26 cellular contexts compared by ENCODE assay signal in the genomic region with DNA sequence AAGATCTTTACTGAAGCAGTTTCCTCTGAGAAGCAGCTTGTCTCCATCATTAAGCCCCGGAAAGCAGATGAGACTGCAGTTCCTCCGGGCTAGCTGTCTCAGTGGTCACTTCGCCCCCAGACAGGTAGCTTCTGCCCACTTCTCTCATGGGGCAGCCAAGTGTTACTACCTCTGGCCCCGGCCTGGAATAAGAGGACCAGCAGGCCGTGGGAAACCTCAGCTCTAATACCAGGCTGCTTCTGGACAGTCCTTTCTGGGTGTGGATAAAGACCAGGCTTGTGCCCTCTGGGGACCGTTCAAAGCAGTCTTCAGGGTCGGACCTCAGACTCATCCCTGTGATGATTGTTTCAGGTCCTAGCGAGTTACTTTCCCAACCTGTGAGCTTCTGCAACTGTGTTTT. TPM values are rescaled to one million over a fixed set of nuclear protein-coding genes. Genes with fewer than 3 reads are reported as not detected.
DNase-seq lines count a peak whose midpoint lies in the region; ATAC-seq, FAIRE-seq and TF ChIP-seq lines count a peak whose summit lies in the region.
"Had no signal": no experiment of that assay in that cellular context is flagged by ENCODE, and none has a peak within 500 bp of the region (broad histone marks: within the 10 kb centered on the region; RNA-seq: fewer than 3 reads in every experiment).

No MANE protein-coding gene starts in this region.

- intact Hi-C loops in HepG2 (cut with micrococcal nuclease; ENCODE audit: unreplicated experiment): no loop called here

- no peaks in the 10 kb centered on the region for H3K79me2 ChIP-seq in GM23338 (replicated peaks; ENCODE audit: insufficient read depth)
- H3K79me2 ChIP-seq in HepG2 (ENCODE audit: insufficient read depth, low read length): no peaks in the 10 kb centered on the region

- DNase-seq in GM23338 (ENCODE audit: low spot score) (no peak), RWPE2 (ENCODE audit: low spot score) (peak; percentile 6), HepG2 (ENCODE audit: low spot score) (no peak), erythroblast (lab: John Stamatoyannopoulos, UW) (no peak), cortex of kidney (lab: John Stamatoyannopoulos, UW) (no peak)
- DNase-seq in stimulated activated naive CD8-positive, alpha-beta T cell treated with anti-CD3 and anti-CD28 coated beads, Interleukin-15, Interleukin-2, amounts not matched to agents 100 U/mL and 50 U/mL, for 24 hours: peak; percentile 1
- DNase-seq in effector CD4-positive, alpha-beta T cell: no peak
- DNase-seq: ACHN; Caco-2; CD4-positive, alpha-beta T cell; DMS 273 treated with DMSO at 0.1 percent for 48 hours; DND-41; HCEC 1CT; IMR-90; NCI-H1105; NCI-H146; NCI-H2029; NCI-H226; NCI-H510A treated with DMSO at 0.1 percent for 48 hours; NCI-H748 treated with DMSO at 0.1 percent for 48 hours; RPMI8226; SHP77 treated with DMSO at 0.1 percent for 48 hours had no signal

- H3K9ac ChIP-seq in HepG2 (ENCODE audit: insufficient read depth, low read depth, low read length): no peak overlapping the region
- H3K9ac ChIP-seq: BLaER1 had no signal

- H3K4me2 ChIP-seq in GM23338 (no peak overlapping the region), HepG2 (ENCODE audit: low read depth, low read length) (no peak overlapping the region)
- H3K4me2 ChIP-seq: BLaER1, PC-9 had no signal

- no peak overlapping the region for H3K27ac Mint-ChIP-seq in GM23338
- H3K27ac Mint-ChIP-seq: CD4-positive, alpha-beta T cell had no signal

- CTCF ChIA-PET in HepG2 (lab: Yijun Ruan, JAX; ENCODE audit: low intra/inter-chr PET ratio, low total read pairs): no interaction called here

- ATAC-seq in GM23338 (no peak; the same call in 2 of the 3 replicates), RWPE2 (ENCODE audit: low read depth) (no peak), HepG2 (peak; percentile 40; the same call in 2 of the 3 replicates)
- no peak for ATAC-seq in stimulated activated naive CD8-positive, alpha-beta T cell treated with anti-CD3 and anti-CD28 coated beads, Interleukin-15, Interleukin-2, amounts not matched to agents 100 U/mL and 50 U/mL, for 24 hours

- H3F3A ChIP-seq in GM23338 (replicated peaks; ENCODE audit: low read depth): no peaks in the 10 kb centered on the region

- H4K20me1 ChIP-seq in GM23338 (replicated peaks; ENCODE audit: insufficient read depth): no peaks in the 10 kb centered on the region
- no peaks in the 10 kb centered on the region for H4K20me1 ChIP-seq in HepG2 (ENCODE audit: insufficient read depth, low read length)
- H4K20me1 ChIP-seq: BLaER1 had no signal

- WGBS in HepG2 (ENCODE audit: low lambda C conversion rate): 37% methylated on average over 7 of the region's 8 CpGs

- H3K36me3 Mint-ChIP-seq in GM23338 (ENCODE audit: low read depth): no peaks in the 10 kb centered on the region

- TF ChIP-seq EP300 in HepG2 (IDR thresholded peaks at IDR 0.05; ENCODE audit: low read depth in 2 of 2, low read length in 2 of 2): no peak
- no peak for TF ChIP-seq EP300 in HepG2 (CRISPR knock-in tag; IDR thresholded peaks at IDR 0.05; ENCODE audit: borderline replicate concordance)

- H3K4me1 Mint-ChIP-seq in GM23338: peaks cover 6% of the 10 kb centered on the region

- peak overlapping the region; percentile 63; the same call in 1 of the 2 replicates for H2AFZ ChIP-seq in GM23338
- no peak overlapping the region for H2AFZ ChIP-seq in HepG2 (ENCODE audit: low read length)
- H2AFZ ChIP-seq: PC-9 had no signal

- no peaks in the 10 kb centered on the region for H3K9me3 Mint-ChIP-seq in GM23338
- H3K9me3 Mint-ChIP-seq: CD4-positive, alpha-beta T cell had no signal

- no peak overlapping the region for H3K4me3 Mint-ChIP-seq in GM23338
- H3K4me3 Mint-ChIP-seq: CD4-positive, alpha-beta T cell had no signal

- FAIRE-seq in HepG2 (lab: Jason Lieb, UNC): no peak
- FAIRE-seq: GM12891, HTR-8/SVneo had no signal

- TF ChIP-seq RAD21 in HepG2 (CRISPR knock-in tag; IDR thresholded peaks at IDR 0.05): no peak

- BruUV-seq in HepG2 (replicated peaks; lab: Mats Ljungman, UMichigan): no TSS peak

- H3K36me3 ChIP-seq in GM23338 (ENCODE audit: insufficient read depth) (no peaks in the 10 kb centered on the region), RWPE2 (ENCODE audit: low read depth) (no peaks in the 10 kb centered on the region), HepG2 (replicated peaks in 1 of 2; ENCODE audit: control insufficient read depth in 1 of 2, insufficient read depth in 2 of 2, low read length in 2 of 2) (no peaks in the 10 kb centered on the region)
- H3K36me3 ChIP-seq: BLaER1 had no signal

- TF ChIP-seq CTCF in GM23338 (conservative IDR thresholded peaks at IDR 0.05; ENCODE audit: low read depth in 2 of 2): no peak
- TF ChIP-seq CTCF in RWPE2 (IDR thresholded peaks at IDR 0.05; ENCODE audit: poor library complexity, severe bottlenecking): no peak
- TF ChIP-seq CTCF in HepG2 (CRISPR knock-in tag; IDR thresholded peaks at IDR 0.05): no peak

- H3K27me3 Mint-ChIP-seq in GM23338 (ENCODE audit: insufficient read depth, low read depth, poor library complexity): peaks cover 1% of the 10 kb centered on the region
- H3K27me3 Mint-ChIP-seq: CD4-positive, alpha-beta T cell had no signal

- H3K27me3 ChIP-seq in GM23338 (ENCODE audit: insufficient read depth): no peaks in the 10 kb centered on the region
- H3K27me3 ChIP-seq in RWPE2 (ENCODE audit: insufficient read depth, poor library complexity, severe bottlenecking): no peaks in the 10 kb centered on the region
- H3K27me3 ChIP-seq in HepG2 (ENCODE audit: control insufficient read depth in 1 of 2, insufficient read depth in 2 of 2, low read length in 2 of 2): peaks cover 0 to 31% of the 10 kb centered on the region in 2 experiments; a peak in 2 of 5 replicates
- H3K27me3 ChIP-seq: BLaER1 had no signal

- H3K9me3 ChIP-seq in RWPE2 (ENCODE audit: severe bottlenecking): no peaks in the 10 kb centered on the region
- no peaks in the 10 kb centered on the region for H3K9me3 ChIP-seq in HepG2 (ENCODE audit: low read length)
- H3K9me3 ChIP-seq: BLaER1, Caco-2 had no signal

- no peak overlapping the region for H3K27ac ChIP-seq in GM23338 (ENCODE audit: low read depth)
- no peak overlapping the region for H3K27ac ChIP-seq in RWPE2 (ENCODE audit: poor library complexity, severe bottlenecking)
- no peak overlapping the region for H3K27ac ChIP-seq in HepG2 (ENCODE audit: extremely low read length, insufficient read depth, low read length)
- H3K27ac ChIP-seq: BLaER1, PC-9 had no signal

- no peaks in the 10 kb centered on the region for H3K9me2 ChIP-seq in GM23338 (ENCODE audit: insufficient read depth)

- POLR2A ChIA-PET in HepG2 (lab: Yijun Ruan, JAX): no interaction called here

- in situ Hi-C loops in HepG2 (cut with HindIII; ENCODE audit: extremely low pct_ligation_motif_present, low pct_unique_long_range_greater_than_20kb): no loop called here

- no peak for TF ChIP-seq POLR2A in HepG2 (IDR thresholded peaks at IDR 0.05; ENCODE audit: insufficient read depth in 1 of 2, low read depth in 2 of 2, low read length in 2 of 2)
- TF ChIP-seq POLR2A in erythroblast (IDR thresholded peaks at IDR 0.05; ENCODE audit: low read length): no peak

- H3K4me3 ChIP-seq in GM23338 (no peak overlapping the region), RWPE2 (ENCODE audit: severe bottlenecking) (no peak overlapping the region), HepG2 (replicated peaks in 1 of 3; ENCODE audit: insufficient read depth in 1 of 3, low read depth in 2 of 3, low read length in 3 of 3) (no peak overlapping the region)
- H3K4me3 ChIP-seq: BLaER1, PC-9 had no signal

- H3K4me1 ChIP-seq in GM23338 (ENCODE audit: insufficient read depth): no peaks in the 10 kb centered on the region
- H3K4me1 ChIP-seq in RWPE2 (ENCODE audit: insufficient read depth, poor library complexity, severe bottlenecking): no peaks in the 10 kb centered on the region
- peaks cover 31% of the 10 kb centered on the region for H3K4me1 ChIP-seq in HepG2 (ENCODE audit: insufficient read depth, low read length)

TF ChIP-seq in GM23338, 12 proteins besides CTCF, POLR2A, EP300 and RAD21:
- no peak for TF ChIP-seq NANOG (IDR thresholded peaks at IDR 0.05; ENCODE audit: borderline replicate concordance)

TF ChIP-seq in HepG2, 621 proteins besides CTCF, POLR2A, EP300 and RAD21 (continues in another document):
- no peak for TF ChIP-seq ZNF136 (CRISPR knock-in tag; IDR thresholded peaks at IDR 0.05; ENCODE audit: low read depth)

RNA-seq across cellular contexts. Expression of a gene that starts 54.8 kb away (rescaled TPM):
- 0.12 and 0.73 TPM in 2 replicates for total RNA-seq in GM23338 (2014; rRNA removed; shearing (Covaris generic))
- 0.23 and 0.26 TPM in 2 replicates for polyA plus RNA-seq in GM23338 (2016; fragmentation: Nextera tagmentation; extraction: Ambion mirVana)
- 0.04 TPM in 1 of 2 replicates, not detected in the other for total RNA-seq in HepG2 (2016; rRNA removed; fragmentation: Illumina TruSeq; extraction: Trizol)
- total RNA-seq in HepG2 (2016; cell fraction: cytosol; rRNA removed; fragmentation: Illumina TruSeq; extraction: Trizol; ENCODE audit: low read depth): not detected in 2 replicates
- 0.04 and 0.06 TPM in 2 replicates for total RNA-seq in HepG2 (2016; cell fraction: insoluble cytoplasmic fraction; rRNA removed; fragmentation: Illumina TruSeq; extraction: Trizol)
- total RNA-seq in HepG2 (2016; cell fraction: membrane; rRNA removed; fragmentation: Illumina TruSeq; extraction: Trizol): 0.07 TPM in 1 of 2 replicates, not detected in the other
- not detected in 2 replicates for total RNA-seq in HepG2 (2016; cell fraction: nucleus; rRNA removed; fragmentation: Illumina TruSeq; extraction: Trizol)
- 0.17 and 0.22 TPM in 2 replicates for polyA plus RNA-seq in HepG2 (2011; rRNA removed)
- 0.12 and 0.21 TPM in 2 replicates for polyA plus RNA-seq in HepG2 (2011; cell fraction: cytosol; rRNA removed)
- 0.26 and 0.35 TPM in 2 replicates for polyA plus RNA-seq in HepG2 (2011; cell fraction: nucleus; rRNA removed)
- 0.67 and 0.68 TPM in 2 replicates for polyA plus RNA-seq in HepG2 (2012)
- 0.07 TPM in 1 of 2 replicates, not detected in the other for polyA plus RNA-seq in HepG2 (2016; cell fraction: cytosol; fragmentation: Illumina TruSeq; extraction: Trizol; ENCODE audit: low read depth)
- 0.05 and 0.15 TPM in 2 replicates for polyA plus RNA-seq in HepG2 (2016; cell fraction: insoluble cytoplasmic fraction; fragmentation: Illumina TruSeq; extraction: Trizol; ENCODE audit: low read depth)
- polyA plus RNA-seq in HepG2 (2016; cell fraction: membrane; fragmentation: Illumina TruSeq; extraction: Trizol; ENCODE audit: low read depth): 0.09 and 0.14 TPM in 2 replicates
- polyA plus RNA-seq in HepG2 (2016; cell fraction: nucleus; fragmentation: Illumina TruSeq; extraction: Trizol; ENCODE audit: insufficient read depth, low read depth): 0.19 TPM in 1 of 2 replicates, not detected in the other
- polyA minus RNA-seq in HepG2 (2011; rRNA and poly(A)+ RNA removed; ENCODE audit: low replicate concordance): 0.74 TPM in 1 of 2 replicates, not detected in the other
- polyA minus RNA-seq in HepG2 (2011; cell fraction: cytosol; rRNA and poly(A)+ RNA removed): 0.18 and 0.89 TPM in 2 replicates
- 0.12 TPM in 1 of 2 replicates, not detected in the other for polyA minus RNA-seq in HepG2 (2011; cell fraction: nucleus; rRNA and poly(A)+ RNA removed)
- total RNA-seq: IMR-90, PC-9 had no signal

Comparison
In these comparisons a context has a peak if more than half of its experiments do, and no peak if none do; other contexts are left out.
1. DNase-seq: peak in RWPE2 (single experiment) and stimulated activated naive CD8-positive, alpha-beta T cell treated with anti-CD3 and anti-CD28 coated beads, Interleukin-15, Interleukin-2, amounts not matched to agents 100 U/mL and 50 U/mL, for 24 hours (single experiment); none in GM23338 (single experiment), HepG2 (single experiment), erythroblast (0 of 2), effector CD4-positive, alpha-beta T cell (single experiment) and cortex of kidney (single experiment).